Comparison of ENCODE assay signal across 8 cellular contexts in genomic region chr12:8033153-8034044, GRCh38. TPM values are rescaled to one million over a fixed set of nuclear protein-coding genes. Genes with fewer than 3 reads are reported as not detected.
DNase-seq lines count a peak whose midpoint lies in the region; FAIRE-seq and TF ChIP-seq lines count a peak whose summit lies in the region.

No MANE protein-coding gene starts in this region.

- BruUV-seq in A673 (replicated peaks; lab: Mats Ljungman, UMichigan), result no TSS peak

- no peak; the same call in 1 of the 2 replicates for TF ChIP-seq CTCF in A673 (conservative IDR thresholded peaks at IDR 0.05; ENCODE audit: low read depth, low read length)
- no peak for TF ChIP-seq CTCF in spleen (IDR thresholded peaks at IDR 0.05 in 8 of 11, conservative IDR thresholded peaks at IDR 0.05 in 3 of 11)

- H3K36me3 Mint-ChIP-seq in T-helper 1 cell treated with Interleukin-12 subunit alpha and Interleukin-12 subunit beta and Interleukin-4 antibody, amounts not matched to agents 30 μg/mL and 1 μg/mL, for 36 hours (ENCODE audit: low read depth), result peaks cover 4% of the 10 kb centered on the region

- TF ChIP-seq POLR2A in GM12892 (IDR thresholded peaks at IDR 0.05; ENCODE audit: low read depth, low read length) (no peak), spleen (IDR thresholded peaks at IDR 0.05) (no peak)

- DNase-seq in A673 (ENCODE audit: low spot score) (peak; percentile 72), GM12892 (ENCODE audit: insufficient read length) (peak; percentile 59), HUDEP-2 (lab: John Stamatoyannopoulos, UW; ENCODE audit: unreplicated experiment in 76 of 76) (peak in 72 of 76 experiments; percentile 17 to 85 (median 69)), caudate nucleus (lab: John Stamatoyannopoulos, UW) (peak in 44 of 61 donors; percentile 17 to 87 (median 62)), inferior parietal cortex (ENCODE audit: extremely low spot score) (peak; percentile 40), spleen (peak; percentile 79), SKM-1 (lab: John Stamatoyannopoulos, UW; ENCODE audit: unreplicated experiment) (no peak)

- peak overlapping the region; percentile 96 for H3K4me3 ChIP-seq in A673 (ENCODE audit: low read depth, low read length, poor library complexity, severe bottlenecking)
- H3K4me3 ChIP-seq in spleen, result peak overlapping the region; percentile 71 to 94 (median 80)

- peak overlapping the region; percentile 81 for H3K4me3 Mint-ChIP-seq in T-helper 1 cell treated with Interleukin-12 subunit alpha and Interleukin-12 subunit beta and Interleukin-4 antibody, amounts not matched to agents 30 μg/mL and 1 μg/mL, for 36 hours

- CTCF ChIA-PET in A673 (lab: Charles Lee), result no interaction called here

- H3K27ac Mint-ChIP-seq in T-helper 1 cell treated with Interleukin-12 subunit alpha and Interleukin-12 subunit beta and Interleukin-4 antibody, amounts not matched to agents 30 μg/mL and 1 μg/mL, for 36 hours, result peak overlapping the region; percentile 82

- POLR2A ChIA-PET in A673 (lab: Charles Lee; ENCODE audit: low non-redundant PET), result no interaction called here

- no peaks in the 10 kb centered on the region for H3K9me3 Mint-ChIP-seq in T-helper 1 cell treated with Interleukin-12 subunit alpha and Interleukin-12 subunit beta and Interleukin-4 antibody, amounts not matched to agents 30 μg/mL and 1 μg/mL, for 36 hours

- no peaks in the 10 kb centered on the region for H3K27me3 ChIP-seq in A673 (replicated peaks; ENCODE audit: insufficient read depth, low read depth, low read length, poor library complexity)
- no peaks in the 10 kb centered on the region for H3K27me3 ChIP-seq in spleen (replicated peaks in 1 of 7)

- H3K9me3 ChIP-seq in A673 (ENCODE audit: low read depth, low read length, poor library complexity, severe bottlenecking), result no peaks in the 10 kb centered on the region
- H3K9me3 ChIP-seq in spleen, result no peaks in the 10 kb centered on the region

- H3K36me3 ChIP-seq in A673 (ENCODE audit: insufficient read depth, low read length, poor library complexity, severe bottlenecking), result no peaks in the 10 kb centered on the region
- H3K36me3 ChIP-seq in spleen, result peaks cover 0 to 17% (median 0%) of the 10 kb centered on the region in 6 donors

- H3K27ac ChIP-seq in A673 (ENCODE audit: low read depth, low read length, poor library complexity, severe bottlenecking) (peak overlapping the region; percentile 95), caudate nucleus (ENCODE audit: low read depth, low read length) (peak overlapping the region; percentile 90), spleen (peak overlapping the region; percentile 82 to 96 (median 96))

- FAIRE-seq in GM12892 (lab: Jason Lieb, UNC), result peak; percentile 67

- peaks cover 28% of the 10 kb centered on the region for H3K4me1 ChIP-seq in A673 (ENCODE audit: insufficient read depth, low read length, poor library complexity, severe bottlenecking)
- H3K4me1 ChIP-seq in spleen, result peaks cover 49 to 69% (median 63%) of the 10 kb centered on the region in 6 donors

- H3K27me3 Mint-ChIP-seq in T-helper 1 cell treated with Interleukin-12 subunit alpha and Interleukin-12 subunit beta and Interleukin-4 antibody, amounts not matched to agents 30 μg/mL and 1 μg/mL, for 36 hours (ENCODE audit: low read depth), result no peaks in the 10 kb centered on the region

- peaks cover 53% of the 10 kb centered on the region for H3K4me1 Mint-ChIP-seq in T-helper 1 cell treated with Interleukin-12 subunit alpha and Interleukin-12 subunit beta and Interleukin-4 antibody, amounts not matched to agents 30 μg/mL and 1 μg/mL, for 36 hours (ENCODE audit: low read depth)

- 9 to 14% (median 13%) methylated on average over 16 to 17 of the region's 17 CpGs for WGBS in spleen, 5 donors

- intact Hi-C loops in A673 (cut with micrococcal nuclease; ENCODE audit: unreplicated experiment) (loop anchor here (2.0 kb wide), 1 partner anchor 27 kb away; no protein-coding TSS in a partner anchor), spleen (cut with DNase I; ENCODE audit: low total_unique reads) (no loop called here)

RNA-seq across cellular contexts. Expression of gene FOXJ2, which starts 0.9 kb away (rescaled TPM):
- total RNA-seq in A673 (2021) (13.9 and 14.6 TPM in 2 replicates), spleen (10 to 100 TPM; 15.5 to 20.9 (median 18.4) TPM)
- 5.1 TPM for polyA plus RNA-seq in GM12892 (2012; ENCODE audit: missing spikeins)
- polyA plus RNA-seq in spleen, result 1 to 10 TPM; 3.7 to 6.5 (median 5.6) TPM

RNA-seq across cellular contexts. Expression of gene C3AR1, which starts 32.8 kb away (rescaled TPM):
- total RNA-seq in A673 (2021) (1.3 and 3.5 TPM in 2 replicates), spleen (10 to 100 TPM; 22.2 to 43.6 (median 36.6) TPM)
- polyA plus RNA-seq in GM12892 (2012; ENCODE audit: missing spikeins), result not detected
- polyA plus RNA-seq in spleen, result 1 to 10 TPM; 6.9 to 9.8 (median 7.9) TPM

RNA-seq across cellular contexts. Expression of gene NECAP1, which starts 48.7 kb away (rescaled TPM):
- 35.2 and 41.1 TPM in 2 replicates for total RNA-seq in A673 (2021)
- polyA plus RNA-seq in GM12892 (2012; ENCODE audit: missing spikeins), result 17.4 TPM
- total RNA-seq in spleen, result 10 to 100 TPM; 33.4 to 46.6 (median 36.6) TPM
- polyA plus RNA-seq in spleen, result 10 to 100 TPM; 13.9 to 22.8 (median 15.4) TPM
